In the genomic region with DNA sequence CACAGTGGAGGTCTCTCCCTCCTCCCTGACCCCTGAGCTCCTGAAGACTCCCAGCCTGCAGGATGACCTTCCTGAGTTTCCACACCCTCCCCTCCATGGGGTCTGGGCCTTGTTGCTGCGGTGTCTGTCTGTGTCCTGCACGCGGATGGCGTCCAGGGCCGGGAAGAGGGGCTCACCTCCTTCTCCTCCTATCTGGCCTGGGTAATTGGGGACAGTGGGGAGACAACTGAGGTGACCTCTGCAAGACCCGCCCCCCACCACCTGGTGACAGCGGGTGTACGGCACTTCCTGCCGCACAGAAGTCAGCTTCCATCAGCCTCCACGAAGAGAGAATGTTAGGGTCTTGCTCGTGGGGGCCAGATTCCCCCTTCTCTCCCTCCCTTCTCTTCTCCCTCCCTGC, we compare ENCODE assay signal across 25 cellular contexts. TPM values are rescaled to one million over a fixed set of nuclear protein-coding genes. Genes with fewer than 3 reads are reported as not detected.
"Had no signal": no experiment of that assay in that cellular context is flagged by ENCODE, and none has a peak within 500 bp of the region (broad histone marks: within the 10 kb centered on the region; RNA-seq: fewer than 3 reads in every experiment).

No MANE protein-coding gene starts in this region.

- FAIRE-seq: astrocyte, TTC549 had no signal

- DNase-seq: activated CD4-positive, alpha-beta memory T cell treated with anti-CD3 and anti-CD28 coated beads for 36 hours; activated CD4-positive, alpha-beta T cell treated with anti-CD3 and anti-CD28 coated beads, Interleukin-2, amount 10 ng/mL, durations not matched to agents 7 days and 5 days; activated CD4-positive, CD25-positive, alpha-beta regulatory T cell; activated gamma-delta T cell; activated naive CD4-positive, alpha-beta T cell treated with anti-CD3 and anti-CD28 coated beads for 36 hours; activated T-cell treated with anti-CD3 and anti-CD28 coated beads for 4 hours; activated T-cell treated with anti-CD3 and anti-CD28 coated beads, Interleukin-2, amount 50 U/mL, for 48 hours; amygdala; Kasumi-1; KBM-7; NCI-H1105 treated with DMSO at 0.1 percent for 48 hours; NCI-H146; NCI-H187 treated with DMSO at 0.1 percent for 48 hours; NCI-H2081 treated with DMSO at 0.1 percent for 48 hours; NCI-H446; NCI-H524; PC-3; SIG-M5; T-helper 17 cell; T1000 had no signal

- H3K27ac ChIP-seq: VCaP had no signal

- ATAC-seq: activated T-helper 17 cell treated with anti-CD3 and anti-CD28 coated beads, Interleukin-2, amount 50 U/mL, for 72 hours; PC-3; T-helper 17 cell had no signal

RNA-seq across cellular contexts. Expression of a gene that starts 31.7 kb away (rescaled TPM):
- total RNA-seq: activated CD4-positive, alpha-beta memory T cell treated with anti-CD3 and anti-CD28 coated beads for 36 hours; activated CD4-positive, alpha-beta T cell treated with anti-CD3 and anti-CD28 coated beads, Interleukin-2, amount 10 ng/mL, durations not matched to agents 7 days and 5 days; activated CD8-positive, alpha-beta memory T cell treated with anti-CD3 and anti-CD28 coated beads for 36 hours; activated naive CD4-positive, alpha-beta T cell treated with anti-CD3 and anti-CD28 coated beads for 36 hours; activated T-helper 17 cell treated with anti-CD3 and anti-CD28 coated beads, Interleukin-2, amount 50 U/mL, for 72 hours; astrocyte; PC-3; T-helper 17 cell had no signal
